Comparison of ENCODE assay signal across 8 cellular contexts in genomic region chr1:201740086-201740541, GRCh38.
DNase-seq lines count a peak whose midpoint lies in the region; ATAC-seq and TF ChIP-seq lines count a peak whose summit lies in the region.

No MANE protein-coding gene starts in this region.

- peaks cover 57% of the 10 kb centered on the region for H3K27me3 Mint-ChIP-seq in activated CD4-positive, alpha-beta T cell treated with anti-CD3 and anti-CD28 coated beads, Interleukin-2, amount 10 ng/mL, durations not matched to agents 7 days and 5 days
- no peaks in the 10 kb centered on the region for H3K27me3 Mint-ChIP-seq in MCF 10A (ENCODE audit: insufficient read depth, unreplicated experiment)

- no peaks in the 10 kb centered on the region for H3K36me3 ChIP-seq in right lobe of liver
- H3K36me3 ChIP-seq in thyroid gland = no peaks in the 10 kb centered on the region

- no peaks in the 10 kb centered on the region for H3K36me3 Mint-ChIP-seq in activated CD4-positive, alpha-beta T cell treated with anti-CD3 and anti-CD28 coated beads, Interleukin-2, amount 10 ng/mL, durations not matched to agents 7 days and 5 days (ENCODE audit: low read depth)
- H3K36me3 Mint-ChIP-seq in MCF 10A (ENCODE audit: insufficient read depth, unreplicated experiment) = peaks cover 9% of the 10 kb centered on the region

- POLR2A ChIA-PET in activated CD4-positive, alpha-beta T cell treated with anti-CD3 and anti-CD28 coated beads, Interleukin-2, amount 10 ng/mL, durations not matched to agents 7 days and 5 days (lab: Charles Lee) = no interaction called here
- POLR2A ChIA-PET in MCF 10A (lab: Yijun Ruan, JAX) = interaction anchor here (0.6 to 10.6 kb wide), 19 partner anchors 8 to 1267 kb away, joined by 3 to 163 read pairs (median 5); partner anchors contain the start of gene TMEM183A

- TF ChIP-seq POLR2A in right lobe of liver (IDR thresholded peaks at IDR 0.05) = no peak
- no peak for TF ChIP-seq POLR2A in thyroid gland (IDR thresholded peaks at IDR 0.05)

- WGBS in right lobe of liver (ENCODE audit: insufficient coverage, low coverage, low lambda C conversion rate, missing lambda C conversion rate) = 11% methylated on average over 21 of the region's 29 CpGs
- WGBS in thyroid gland, 2 donors = 10 to 19% methylated on average over 11 to 23 of the region's 29 CpGs

- no peak overlapping the region for H3K27ac Mint-ChIP-seq in activated CD4-positive, alpha-beta T cell treated with anti-CD3 and anti-CD28 coated beads, Interleukin-2, amount 10 ng/mL, durations not matched to agents 7 days and 5 days
- peak overlapping the region; percentile 87 for H3K27ac Mint-ChIP-seq in MCF 10A (ENCODE audit: low read depth, unreplicated experiment)

- BruUV-seq in MCF 10A (replicated peaks; lab: Mats Ljungman, UMichigan) = no TSS peak

- CTCF ChIA-PET in activated CD4-positive, alpha-beta T cell treated with anti-CD3 and anti-CD28 coated beads, Interleukin-2, amount 10 ng/mL, durations not matched to agents 7 days and 5 days (lab: Charles Lee) = no interaction called here
- CTCF ChIA-PET in MCF 10A (lab: Yijun Ruan, JAX) = interaction anchor here (0.7 to 19.7 kb wide), 12 partner anchors 8 to 394 kb away, joined by 3 to 332 read pairs (median 6); no protein-coding TSS in a partner anchor

- peak overlapping the region; percentile 33 to 44 (median 35) for H3K4me3 ChIP-seq in right lobe of liver
- peak overlapping the region; percentile 28 to 63 (median 60) for H3K4me3 ChIP-seq in thyroid gland (replicated peaks in 1 of 3)

- intact Hi-C loops in MCF 10A (cut with micrococcal nuclease) = loop anchor here (1.0 kb wide), 1 partner anchor 53 kb away; no protein-coding TSS in a partner anchor
- intact Hi-C loops in right lobe of liver (cut with DNase I) = no loop called here
- intact Hi-C loops in thyroid gland (cut with DNase I) = no loop called here

- H3K4me3 Mint-ChIP-seq in activated CD4-positive, alpha-beta T cell treated with anti-CD3 and anti-CD28 coated beads, Interleukin-2, amount 10 ng/mL, durations not matched to agents 7 days and 5 days = peak overlapping the region; percentile 72
- H3K4me3 Mint-ChIP-seq in MCF 10A (ENCODE audit: unreplicated experiment) = peak overlapping the region; percentile 91

- H3K27me3 ChIP-seq in right lobe of liver = no peaks in the 10 kb centered on the region
- H3K27me3 ChIP-seq in thyroid gland = no peaks in the 10 kb centered on the region

- peak in 3 of 4 donors; percentile 10 to 31 (median 14) for ATAC-seq in right lobe of liver
- no peak for ATAC-seq in GM21515 (IDR thresholded peaks at IDR 0.05; ENCODE audit: unreplicated experiment)
- no peak for ATAC-seq in GM21390 (IDR thresholded peaks at IDR 0.05; ENCODE audit: unreplicated experiment)
- ATAC-seq in GM19397 (IDR thresholded peaks at IDR 0.05; ENCODE audit: unreplicated experiment) = no peak

- peaks cover 0 to 13% (median 0%) of the 10 kb centered on the region in 4 donors for H3K4me1 ChIP-seq in right lobe of liver
- H3K4me1 ChIP-seq in thyroid gland = peaks cover 9 to 64% of the 10 kb centered on the region in 2 donors

- TF ChIP-seq CTCF in MCF 10A (IDR thresholded peaks at IDR 0.05; ENCODE audit: unreplicated experiment) = no peak
- no peak for TF ChIP-seq CTCF in right lobe of liver (IDR thresholded peaks at IDR 0.05)
- no peak for TF ChIP-seq CTCF in thyroid gland (IDR thresholded peaks at IDR 0.05)

- no peak overlapping the region for H3K27ac ChIP-seq in right lobe of liver
- H3K27ac ChIP-seq in thyroid gland = peak overlapping the region; percentile 32 to 77 (median 66)

- no peak for DNase-seq in activated CD4-positive, alpha-beta T cell treated with anti-CD3 and anti-CD28 coated beads, Interleukin-2, amount 10 ng/mL, durations not matched to agents 7 days and 5 days
- DNase-seq in activated CD4-positive, alpha-beta T cell treated with anti-CD3 and anti-CD28 coated beads for 1 hour = no peak
- DNase-seq in MCF 10A (ENCODE audit: unreplicated experiment) = peak; percentile 54
- DNase-seq in right lobe of liver = no peak
- peak in 1 of 2 donors; percentile 16 for DNase-seq in thyroid gland

- no peaks in the 10 kb centered on the region for H3K9me3 ChIP-seq in right lobe of liver
- no peaks in the 10 kb centered on the region for H3K9me3 ChIP-seq in thyroid gland

- no peaks in the 10 kb centered on the region for H3K9me3 Mint-ChIP-seq in activated CD4-positive, alpha-beta T cell treated with anti-CD3 and anti-CD28 coated beads, Interleukin-2, amount 10 ng/mL, durations not matched to agents 7 days and 5 days
- H3K9me3 Mint-ChIP-seq in MCF 10A (ENCODE audit: unreplicated experiment) = no peaks in the 10 kb centered on the region

- peaks cover 12% of the 10 kb centered on the region for H3K4me1 Mint-ChIP-seq in activated CD4-positive, alpha-beta T cell treated with anti-CD3 and anti-CD28 coated beads, Interleukin-2, amount 10 ng/mL, durations not matched to agents 7 days and 5 days
- H3K4me1 Mint-ChIP-seq in MCF 10A (ENCODE audit: insufficient read depth, unreplicated experiment) = peaks cover 48% of the 10 kb centered on the region

Comparison
In these comparisons a context has a peak if more than half of its experiments do, and no peak if none do; other contexts are left out.
1. ATAC-seq: peak in right lobe of liver (3 of 4); none in GM21515 (single experiment), GM21390 (single experiment) and GM19397 (single experiment).
2. H3K27ac ChIP-seq: peak in thyroid gland (3 of 3); none in right lobe of liver (0 of 3).